ENCODE assay signal across 7 cellular contexts in genomic region chr14:68397371-68397779, GRCh38.
A peak's percentile ranks its signal among the peaks of the same experiment; 100 is the strongest.
DNase-seq lines count a peak whose midpoint lies in the region; FAIRE-seq and TF ChIP-seq lines count a peak whose summit lies in the region.

No MANE protein-coding gene starts in this region.

- H3K4me3 ChIP-seq in epithelial cell of esophagus (ENCODE audit: low read length), result no peak overlapping the region
- H3K4me3 ChIP-seq in muscle layer of colon (ENCODE audit: low read depth in 1 of 2, low read length in 2 of 2), result no peak overlapping the region
- H3K4me3 ChIP-seq in coronary artery, result no peak overlapping the region

- peaks cover 89% of the 10 kb centered on the region for H3K4me1 ChIP-seq in muscle layer of colon (ENCODE audit: insufficient read depth, low read length)

- peak; percentile 46 for FAIRE-seq in urothelium cell line (lab: Jason Lieb, UNC)

- peak; percentile 80 for DNase-seq in NOMO-1 treated with DMSO at 0.1 percent for 48 hours (lab: John Stamatoyannopoulos, UW; ENCODE audit: unreplicated experiment)
- DNase-seq in epithelial cell of esophagus (ENCODE audit: low read depth), result peak; percentile 37
- DNase-seq in urothelium cell line (ENCODE audit: low spot score), result no peak
- DNase-seq in COLO829 (ENCODE audit: low spot score), result no peak
- DNase-seq in stimulated activated CD4-positive, alpha-beta T cell treated with anti-CD3 and anti-CD28 coated beads, Interleukin-4, amount 100 ng/mL, for 24 hours, result no peak
- no peak for DNase-seq in coronary artery (ENCODE audit: low spot score)

- H3K36me3 ChIP-seq in muscle layer of colon (ENCODE audit: insufficient read depth, low read length), result no peaks in the 10 kb centered on the region

- H3K9me3 ChIP-seq in muscle layer of colon (ENCODE audit: low read length), result no peaks in the 10 kb centered on the region

- no peaks in the 10 kb centered on the region for H3K27me3 ChIP-seq in muscle layer of colon (ENCODE audit: control insufficient read depth in 1 of 2, insufficient read depth in 2 of 2, low read length in 2 of 2)

- H3K9ac ChIP-seq in muscle layer of colon (ENCODE audit: low read length), result no peak overlapping the region

- TF ChIP-seq CTCF in epithelial cell of esophagus (IDR thresholded peaks at IDR 0.05; ENCODE audit: insufficient read depth, low read depth, low read length, missing control alignments), result no peak
- no peak for TF ChIP-seq CTCF in coronary artery (IDR thresholded peaks at IDR 0.05)

- peak overlapping the region; percentile 66 for H3K27ac ChIP-seq in muscle layer of colon (ENCODE audit: low read depth, low read length)
- H3K27ac ChIP-seq in coronary artery, result peak overlapping the region in 1 of 2 donors; percentile 72

Comparison
In these comparisons a context has a peak if more than half of its experiments do, and no peak if none do; other contexts are left out.
1. DNase-seq: peak in NOMO-1 treated with DMSO at 0.1 percent for 48 hours (single experiment) and epithelial cell of esophagus (single experiment); none in urothelium cell line (single experiment), COLO829 (single experiment), stimulated activated CD4-positive, alpha-beta T cell treated with anti-CD3 and anti-CD28 coated beads, Interleukin-4, amount 100 ng/mL, for 24 hours (single experiment) and coronary artery (single experiment).